Comparison of ENCODE assay signal across 8 cellular contexts in genomic region chr1:154971341-154971998, GRCh38. TPM values are rescaled to one million over a fixed set of nuclear protein-coding genes. Genes with fewer than 3 reads are reported as not detected.
DNase-seq lines count a peak whose midpoint lies in the region; ATAC-seq and TF ChIP-seq lines count a peak whose summit lies in the region.

No MANE protein-coding gene starts in this region.

- no peak for TF ChIP-seq POLR2A in gastrocnemius medialis (IDR thresholded peaks at IDR 0.05)

- H3K4me2 ChIP-seq in fibroblast of lung (ENCODE audit: extremely low read depth, insufficient read depth, low read length) = peak overlapping the region; percentile 85

- intact Hi-C loops in gastrocnemius medialis (cut with DNase I; ENCODE audit: low total_unique reads) = loop anchor here (5.0 kb wide), 2 partner anchors 81 to 116 kb away; partner anchors contain the start of gene ADAM15

- peaks cover 61% of the 10 kb centered on the region for H3K79me2 ChIP-seq in fibroblast of lung (ENCODE audit: control insufficient read depth, insufficient read depth, low read length)

- no peaks in the 10 kb centered on the region for H3K9me3 ChIP-seq in fibroblast of lung (ENCODE audit: control insufficient read depth, insufficient read depth, low read depth, low read length)
- H3K9me3 ChIP-seq in gastrocnemius medialis = no peaks in the 10 kb centered on the region
- H3K9me3 ChIP-seq in HAP-1 = no peaks in the 10 kb centered on the region

- no peaks in the 10 kb centered on the region for H4K20me1 ChIP-seq in fibroblast of lung (ENCODE audit: control insufficient read depth, extremely low read depth, insufficient read depth, low read length)

- H3K4me1 ChIP-seq in fibroblast of lung (ENCODE audit: control insufficient read depth, extremely low read depth, insufficient read depth, low read length) (peaks cover 26% of the 10 kb centered on the region), gastrocnemius medialis (peaks cover 51 to 54% of the 10 kb centered on the region in 2 donors), HAP-1 (peaks cover 32% of the 10 kb centered on the region)

- no peak for TF ChIP-seq CTCF in fibroblast of lung (conservative IDR thresholded peaks at IDR 0.05 in 1 of 2, IDR thresholded peaks at IDR 0.05 in 1 of 2; ENCODE audit: low read depth in 1 of 2, low read length in 2 of 2)
- no peak for TF ChIP-seq CTCF in gastrocnemius medialis (IDR thresholded peaks at IDR 0.05 in 4 of 5, conservative IDR thresholded peaks at IDR 0.05 in 1 of 5)

- H3K27ac ChIP-seq in fibroblast of lung (ENCODE audit: insufficient read depth, low read length) (peak overlapping the region; percentile 94), gastrocnemius medialis (peak overlapping the region; percentile 93 to 96 (median 95))

- H3K27me3 ChIP-seq in fibroblast of lung (ENCODE audit: control insufficient read depth, insufficient read depth, low read length) = no peaks in the 10 kb centered on the region
- no peaks in the 10 kb centered on the region for H3K27me3 ChIP-seq in gastrocnemius medialis
- H3K27me3 ChIP-seq in HAP-1 (ENCODE audit: low read depth) = no peaks in the 10 kb centered on the region

- peak overlapping the region; percentile 52 for H3K9ac ChIP-seq in fibroblast of lung (ENCODE audit: insufficient read depth, low read length)

- DNase-seq in G401 (ENCODE audit: low spot score) (peak; percentile 60), SW480 (ENCODE audit: low spot score) (peak; percentile 79), fibroblast of lung (ENCODE audit: low read depth in 2 of 2) (no peak), gastrocnemius medialis (peak; percentile 57 to 74), HAP-1 (ENCODE audit: low spot score in 2 of 2) (no peak), NCI-H82 treated with DMSO at 0.1 percent for 48 hours (lab: John Stamatoyannopoulos, UW; ENCODE audit: unreplicated experiment) (no peak)

- H2AFZ ChIP-seq in fibroblast of lung (ENCODE audit: low read length) = no peak overlapping the region

- in situ Hi-C loops in G401 (cut with HindIII; ENCODE audit: low sequenced_read_pairs) (no loop called here), gastrocnemius medialis (cut with MboI; ENCODE audit: low sequenced_read_pairs in 4 of 4) (loop anchor here in 1 of 4 donors (25.0 kb wide), 1 partner anchor 91 kb away; the partner anchor contains the start of genes ADAM15 and EFNA4), HAP-1 (cut with MboI; ENCODE audit: low sequenced_read_pairs) (no loop called here)

- H3K4me3 ChIP-seq in fibroblast of lung (replicated peaks in 1 of 4; ENCODE audit: control extremely low read depth in 1 of 4, insufficient read depth in 1 of 4, low read depth in 3 of 4, low read length in 4 of 4) (peak overlapping the region; percentile 24 to 92 (median 61)), gastrocnemius medialis (peak overlapping the region; percentile 45 to 64 (median 52)), HAP-1 (no peak overlapping the region)

- ATAC-seq in gastrocnemius medialis = no peak
- ATAC-seq in GM21367 (IDR thresholded peaks at IDR 0.05; ENCODE audit: unreplicated experiment) = no peak
- ATAC-seq in HG02610 (IDR thresholded peaks at IDR 0.05; ENCODE audit: unreplicated experiment) = no peak

- H3K36me3 ChIP-seq in fibroblast of lung (ENCODE audit: control insufficient read depth, insufficient read depth, low read length) (peaks cover 16% of the 10 kb centered on the region), gastrocnemius medialis (peaks cover 0 to 21% of the 10 kb centered on the region in 2 donors), HAP-1 (replicated peaks) (peaks cover 19% of the 10 kb centered on the region)

RNA-seq across cellular contexts. Expression of gene SHC1, which starts 0.9 kb away (rescaled TPM):
- 204 and 265 TPM in 2 replicates for total RNA-seq in G401 (2014; rRNA removed; shearing (Covaris generic))
- total RNA-seq in fibroblast of lung (220 and 245 TPM in 2 replicates), gastrocnemius medialis (100 to 1,000 TPM in 1 of 4 donors, 10 to 100 TPM in 3; 27.4 to 135 (median 54.9) TPM)
- 277 and 289 TPM in 2 replicates for polyA plus RNA-seq in fibroblast of lung
- polyA plus RNA-seq in fibroblast of lung (2012) = 261 and 301 TPM in 2 replicates
- 433 and 499 TPM in 2 replicates for polyA minus RNA-seq in fibroblast of lung (ENCODE audit: low replicate concordance)

RNA-seq across cellular contexts. Expression of gene CKS1B, which starts 3.0 kb away (rescaled TPM):
- total RNA-seq in G401 (2014; rRNA removed; shearing (Covaris generic)) = 187 and 192 TPM in 2 replicates
- total RNA-seq in fibroblast of lung (23.9 and 40.3 TPM in 2 replicates), gastrocnemius medialis (10 to 100 TPM in 1 of 4 donors, 1 to 10 TPM in 3; 3.6 to 15.7 (median 7.9) TPM)
- polyA plus RNA-seq in fibroblast of lung = 55.4 and 176 TPM in 2 replicates
- polyA plus RNA-seq in fibroblast of lung (2012) = 38.8 and 114 TPM in 2 replicates
- 4.0 and 38.8 TPM in 2 replicates for polyA minus RNA-seq in fibroblast of lung (ENCODE audit: low replicate concordance)

RNA-seq across cellular contexts. Expression of gene PYGO2, which starts 9.9 kb away (rescaled TPM):
- total RNA-seq in G401 (2014; rRNA removed; shearing (Covaris generic)) = 16.9 and 24.2 TPM in 2 replicates
- total RNA-seq in fibroblast of lung = 19.3 and 28.1 TPM in 2 replicates
- polyA plus RNA-seq in fibroblast of lung = 15.3 and 17.4 TPM in 2 replicates
- polyA plus RNA-seq in fibroblast of lung (2012) = 12.5 and 17.2 TPM in 2 replicates
- polyA minus RNA-seq in fibroblast of lung (ENCODE audit: low replicate concordance) = 18.3 and 28.6 TPM in 2 replicates
- total RNA-seq in gastrocnemius medialis = 10 to 100 TPM; 12.6 to 22.7 (median 17.8) TPM

RNA-seq across cellular contexts. Expression of gene FLAD1, which starts 11.7 kb away (rescaled TPM):
- 39.9 and 49.4 TPM in 2 replicates for total RNA-seq in G401 (2014; rRNA removed; shearing (Covaris generic))
- total RNA-seq in fibroblast of lung (20.5 and 24.9 TPM in 2 replicates), gastrocnemius medialis (10 to 100 TPM; 26.6 to 36.8 (median 31.7) TPM)
- 11.8 and 20.1 TPM in 2 replicates for polyA plus RNA-seq in fibroblast of lung
- 21.2 and 31.5 TPM in 2 replicates for polyA plus RNA-seq in fibroblast of lung (2012)
- polyA minus RNA-seq in fibroblast of lung (ENCODE audit: low replicate concordance) = 25.3 and 47.5 TPM in 2 replicates

RNA-seq across cellular contexts. Expression of gene PBXIP1, which starts 15.6 kb away (rescaled TPM):
- 25.9 and 36.5 TPM in 2 replicates for total RNA-seq in G401 (2014; rRNA removed; shearing (Covaris generic))
- total RNA-seq in fibroblast of lung = 106 and 113 TPM in 2 replicates
- 21.1 and 32.8 TPM in 2 replicates for polyA plus RNA-seq in fibroblast of lung
- 34.4 and 51.1 TPM in 2 replicates for polyA plus RNA-seq in fibroblast of lung (2012)
- 35.8 and 41.1 TPM in 2 replicates for polyA minus RNA-seq in fibroblast of lung (ENCODE audit: low replicate concordance)
- total RNA-seq in gastrocnemius medialis = 100 to 1,000 TPM; 126 to 171 (median 165) TPM

Comparison
In these comparisons a context has a peak if more than half of its experiments do, and no peak if none do; other contexts are left out.
1. DNase-seq: peak in G401 (single experiment), SW480 (single experiment) and gastrocnemius medialis (2 of 2); none in fibroblast of lung (0 of 2), HAP-1 (0 of 2) and NCI-H82 treated with DMSO at 0.1 percent for 48 hours (single experiment).